Comparison of ENCODE assay signal across 9 cellular contexts in the genomic region with DNA sequence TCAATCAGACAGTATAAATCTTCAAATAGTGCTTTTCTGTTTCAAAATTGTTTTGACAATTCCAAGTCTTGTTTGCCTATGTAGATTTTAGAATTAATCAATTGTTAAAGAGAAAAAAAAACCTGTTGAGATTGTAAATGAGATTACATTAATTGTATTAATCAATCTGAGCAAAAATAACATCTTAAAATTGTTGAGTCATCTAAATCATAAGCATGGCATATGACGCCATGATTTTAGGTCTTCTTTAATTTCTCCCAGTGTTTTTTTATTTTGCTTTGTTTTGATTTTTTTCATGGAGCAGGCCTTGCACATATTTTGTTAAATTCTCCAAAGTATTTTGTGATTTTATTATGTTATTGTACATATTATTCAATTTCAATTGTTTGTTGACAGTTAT.
"Had no signal": no experiment of that assay in that cellular context is flagged by ENCODE, and none has a peak within 500 bp of the region (broad histone marks: within the 10 kb centered on the region; RNA-seq: fewer than 3 reads in every experiment).

No MANE protein-coding gene starts in this region.

- H3K9me3 Mint-ChIP-seq: H9 had no signal

- H3K4me1 Mint-ChIP-seq: H9 had no signal

- H3K4me3 ChIP-seq: GM23248 had no signal

- H3K27ac Mint-ChIP-seq: H9 had no signal

- H3K9ac ChIP-seq: GM23248, KMS-11 had no signal

- DNase-seq: GM23248, H9, HCEC 1CT, Karpas-422, KBM-7 had no signal

- H3K4me2 ChIP-seq: KMS-11 had no signal

- H3K4me3 Mint-ChIP-seq: H9 had no signal

- H2AFZ ChIP-seq: GM23248 had no signal

- H3K27ac ChIP-seq: GM23248, KMS-11 had no signal

- FAIRE-seq: H1, H54, HTR-8/SVneo had no signal
